In the genomic region with DNA sequence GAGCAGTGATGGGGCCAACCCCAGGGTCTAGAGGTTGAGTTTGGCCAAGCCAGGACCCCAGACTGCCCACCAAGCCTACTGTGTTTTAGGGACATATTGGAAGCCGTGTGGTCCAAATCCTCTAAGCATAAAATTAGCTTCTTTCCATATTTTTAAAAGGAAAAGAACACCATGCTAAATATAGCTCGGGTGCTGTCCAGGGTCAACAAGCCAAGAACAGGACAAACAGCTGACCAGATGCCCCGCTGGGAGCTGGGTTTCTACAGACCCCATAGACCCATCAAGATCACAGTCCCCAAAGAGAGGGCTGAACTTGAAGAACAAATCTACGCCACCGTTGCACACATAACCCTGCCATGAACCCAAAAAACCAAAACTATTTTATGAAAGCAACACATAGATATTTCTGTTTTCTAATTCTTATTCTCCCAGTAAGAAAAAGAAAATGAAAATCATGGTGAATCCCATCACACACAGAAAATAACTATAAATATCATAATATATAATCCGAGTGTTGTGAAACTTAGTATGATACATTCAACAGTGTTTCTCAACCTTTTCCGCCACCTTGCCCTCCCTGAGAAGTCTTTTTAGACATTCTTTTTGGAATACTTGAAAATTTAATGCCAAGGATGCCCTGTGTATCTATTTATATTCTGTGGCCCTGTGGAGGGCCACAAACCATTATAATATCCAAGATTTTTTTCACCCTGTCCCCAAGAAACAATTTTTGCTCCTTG, we compare ENCODE assay signal across 1 cellular context.
TF ChIP-seq lines count a peak whose summit lies in the region.

No MANE protein-coding gene starts in this region.

TF ChIP-seq in WTC11, 78 proteins besides CTCF, POLR2A, EP300 and RAD21 (continued from another document):
- TF ChIP-seq, protein P1, sequence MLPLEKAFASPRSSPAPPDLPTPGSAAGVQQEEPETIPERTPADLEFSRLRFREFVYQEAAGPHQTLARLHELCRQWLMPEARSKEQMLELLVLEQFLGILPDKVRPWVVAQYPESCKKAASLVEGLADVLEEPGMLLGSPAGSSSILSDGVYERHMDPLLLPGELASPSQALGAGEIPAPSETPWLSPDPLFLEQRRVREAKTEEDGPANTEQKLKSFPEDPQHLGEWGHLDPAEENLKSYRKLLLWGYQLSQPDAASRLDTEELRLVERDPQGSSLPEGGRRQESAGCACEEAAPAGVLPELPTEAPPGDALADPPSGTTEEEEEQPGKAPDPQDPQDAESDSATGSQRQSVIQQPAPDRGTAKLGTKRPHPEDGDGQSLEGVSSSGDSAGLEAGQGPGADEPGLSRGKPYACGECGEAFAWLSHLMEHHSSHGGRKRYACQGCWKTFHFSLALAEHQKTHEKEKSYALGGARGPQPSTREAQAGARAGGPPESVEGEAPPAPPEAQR (CRISPR knock-in tag; IDR thresholded peaks at IDR 0.05), result no peak
- TF ChIP-seq, protein P2, sequence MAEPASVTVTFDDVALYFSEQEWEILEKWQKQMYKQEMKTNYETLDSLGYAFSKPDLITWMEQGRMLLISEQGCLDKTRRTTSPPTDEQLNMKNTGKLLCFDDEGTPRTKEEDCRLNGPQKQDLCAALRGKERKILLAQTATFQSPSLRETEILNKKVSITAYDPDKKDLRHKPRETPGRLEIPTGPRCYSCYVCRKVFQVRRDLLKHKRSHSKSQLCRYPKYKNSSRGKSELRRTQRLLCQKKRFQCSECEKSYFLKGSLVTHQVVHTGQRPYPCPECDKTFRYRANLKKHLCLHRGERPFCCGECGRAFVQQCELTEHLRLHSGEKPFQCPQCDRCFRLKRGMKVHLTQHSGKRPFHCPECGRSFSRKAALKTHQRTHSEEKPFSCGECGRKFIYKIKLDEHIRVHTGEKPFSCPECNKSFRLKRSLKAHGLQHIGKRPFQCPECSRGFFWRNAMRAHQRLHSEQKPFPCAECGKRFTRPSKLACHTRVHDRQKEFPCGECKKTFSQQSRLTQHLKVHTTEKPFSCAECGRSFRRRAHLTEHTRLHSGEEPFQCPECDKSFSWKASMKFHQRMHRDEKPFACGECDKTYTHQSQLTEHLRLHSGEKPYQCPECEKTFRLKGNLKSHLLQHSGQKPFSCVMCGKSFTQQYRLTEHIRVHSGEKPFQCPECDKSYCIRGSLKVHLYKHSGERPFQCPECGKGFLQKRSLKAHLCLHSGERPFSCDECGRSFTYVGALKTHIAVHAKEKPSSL (CRISPR knock-in tag; conservative IDR thresholded peaks at IDR 0.05), result no peak
- no peak for TF ChIP-seq RELA (CRISPR knock-in tag; IDR thresholded peaks at IDR 0.05; ENCODE audit: borderline replicate concordance)
- TF ChIP-seq GABPB1 (CRISPR knock-in tag; IDR thresholded peaks at IDR 0.05), result no peak
- TF ChIP-seq SMAD4 (CRISPR knock-in tag; IDR thresholded peaks at IDR 0.05), result no peak
- TF ChIP-seq, protein P3, sequence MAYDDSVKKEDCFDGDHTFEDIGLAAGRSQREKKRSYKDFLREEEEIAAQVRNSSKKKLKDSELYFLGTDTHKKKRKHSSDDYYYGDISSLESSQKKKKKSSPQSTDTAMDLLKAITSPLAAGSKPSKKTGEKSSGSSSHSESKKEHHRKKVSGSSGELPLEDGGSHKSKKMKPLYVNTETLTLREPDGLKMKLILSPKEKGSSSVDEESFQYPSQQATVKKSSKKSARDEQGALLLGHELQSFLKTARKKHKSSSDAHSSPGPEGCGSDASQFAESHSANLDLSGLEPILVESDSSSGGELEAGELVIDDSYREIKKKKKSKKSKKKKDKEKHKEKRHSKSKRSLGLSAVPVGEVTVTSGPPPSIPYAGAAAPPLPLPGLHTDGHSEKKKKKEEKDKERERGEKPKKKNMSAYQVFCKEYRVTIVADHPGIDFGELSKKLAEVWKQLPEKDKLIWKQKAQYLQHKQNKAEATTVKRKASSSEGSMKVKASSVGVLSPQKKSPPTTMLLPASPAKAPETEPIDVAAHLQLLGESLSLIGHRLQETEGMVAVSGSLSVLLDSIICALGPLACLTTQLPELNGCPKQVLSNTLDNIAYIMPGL (CRISPR knock-in tag; IDR thresholded peaks at IDR 0.05), result no peak
- no peak for TF ChIP-seq ZNF219 (CRISPR knock-in tag; IDR thresholded peaks at IDR 0.05; ENCODE audit: borderline replicate concordance)
- TF ChIP-seq, protein P4, sequence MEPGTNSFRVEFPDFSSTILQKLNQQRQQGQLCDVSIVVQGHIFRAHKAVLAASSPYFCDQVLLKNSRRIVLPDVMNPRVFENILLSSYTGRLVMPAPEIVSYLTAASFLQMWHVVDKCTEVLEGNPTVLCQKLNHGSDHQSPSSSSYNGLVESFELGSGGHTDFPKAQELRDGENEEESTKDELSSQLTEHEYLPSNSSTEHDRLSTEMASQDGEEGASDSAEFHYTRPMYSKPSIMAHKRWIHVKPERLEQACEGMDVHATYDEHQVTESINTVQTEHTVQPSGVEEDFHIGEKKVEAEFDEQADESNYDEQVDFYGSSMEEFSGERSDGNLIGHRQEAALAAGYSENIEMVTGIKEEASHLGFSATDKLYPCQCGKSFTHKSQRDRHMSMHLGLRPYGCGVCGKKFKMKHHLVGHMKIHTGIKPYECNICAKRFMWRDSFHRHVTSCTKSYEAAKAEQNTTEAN (CRISPR knock-in tag; IDR thresholded peaks at IDR 0.05), result no peak
- TF ChIP-seq, protein P5, sequence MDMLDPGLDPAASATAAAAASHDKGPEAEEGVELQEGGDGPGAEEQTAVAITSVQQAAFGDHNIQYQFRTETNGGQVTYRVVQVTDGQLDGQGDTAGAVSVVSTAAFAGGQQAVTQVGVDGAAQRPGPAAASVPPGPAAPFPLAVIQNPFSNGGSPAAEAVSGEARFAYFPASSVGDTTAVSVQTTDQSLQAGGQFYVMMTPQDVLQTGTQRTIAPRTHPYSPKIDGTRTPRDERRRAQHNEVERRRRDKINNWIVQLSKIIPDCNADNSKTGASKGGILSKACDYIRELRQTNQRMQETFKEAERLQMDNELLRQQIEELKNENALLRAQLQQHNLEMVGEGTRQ (CRISPR knock-in tag; IDR thresholded peaks at IDR 0.05), result no peak
